ENCODE assay signal across 29 cellular contexts in the genomic region with DNA sequence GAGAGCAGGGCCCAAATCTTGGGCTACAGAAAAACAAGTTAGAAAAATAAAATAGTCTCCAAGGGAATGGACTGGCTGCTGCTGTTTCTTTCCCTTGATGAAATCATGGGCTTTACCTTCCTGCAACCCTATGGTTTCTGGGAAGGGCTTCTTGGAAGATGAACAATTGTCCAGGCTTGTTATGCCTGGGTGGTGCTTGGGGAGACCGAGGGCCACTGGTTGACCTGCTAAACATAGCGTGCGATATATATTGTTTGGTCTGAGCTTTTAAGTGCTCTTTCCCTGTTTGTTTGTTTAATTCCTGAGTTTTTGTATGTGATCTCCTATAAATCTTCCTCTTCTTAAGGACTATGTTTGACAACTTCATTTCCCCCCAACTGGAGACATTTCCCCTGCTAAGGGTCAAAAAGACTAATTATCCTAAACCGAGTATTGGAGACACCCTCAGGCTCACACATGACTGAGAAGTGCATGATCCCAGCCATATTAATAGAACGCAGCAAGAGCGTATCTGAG. TPM values are rescaled to one million over a fixed set of nuclear protein-coding genes. Genes with fewer than 3 reads are reported as not detected.
"Had no signal": no experiment of that assay in that cellular context is flagged by ENCODE, and none has a peak within 500 bp of the region (broad histone marks: within the 10 kb centered on the region; RNA-seq: fewer than 3 reads in every experiment).

No MANE protein-coding gene starts in this region.

- ATAC-seq: activated CD8-positive, alpha-beta memory T cell treated with anti-CD3 and anti-CD28 coated beads, Interleukin-2, amount 10 ng/mL, durations not matched to agents 7 days and 5 days; activated naive CD8-positive, alpha-beta T cell treated with anti-CD3 and anti-CD28 coated beads, Interleukin-2, amount 50 U/mL, for 24 hours; Panc1 had no signal

- H3K36me3 ChIP-seq: brain microvascular endothelial cell, cardiac muscle cell, WERI-Rb-1 had no signal

- H3K4me3 ChIP-seq: cardiac muscle cell, SK-N-MC had no signal

- DNase-seq: activated CD4-positive, alpha-beta memory T cell treated with anti-CD3 and anti-CD28 coated beads, Interleukin-2, amount 10 ng/mL, durations not matched to agents 7 days and 5 days; activated CD4-positive, alpha-beta T cell treated with anti-CD3 and anti-CD28 coated beads for 1 hour; activated CD4-positive, alpha-beta T cell treated with anti-CD3 and anti-CD28 coated beads for 48 hours; activated CD4-positive, CD25-positive, alpha-beta regulatory T cell; activated CD8-positive, alpha-beta memory T cell treated with anti-CD3 and anti-CD28 coated beads for 24 hours; activated CD8-positive, alpha-beta memory T cell treated with anti-CD3 and anti-CD28 coated beads, Interleukin-2, amount 10 ng/mL, durations not matched to agents 7 days and 5 days; activated CD8-positive, alpha-beta memory T cell treated with anti-CD3 and anti-CD28 coated beads, Interleukin-2, amount 50 U/mL, for 48 hours; activated effector memory CD4-positive, alpha-beta T cell treated with Interleukin-2 at 50 U/mL for 16 hours; activated naive CD4-positive, alpha-beta T cell treated with anti-CD3 and anti-CD28 coated beads, Interleukin-2, amount 10 ng/mL, durations not matched to agents 7 days and 5 days; activated naive CD8-positive, alpha-beta T cell treated with anti-CD3 and anti-CD28 coated beads, Interleukin-2, amount 50 U/mL, for 24 hours; activated T-cell treated with anti-CD3 and anti-CD28 coated beads, Interleukin-2, amount 50 U/mL, for 48 hours; anterior cingulate cortex; brain microvascular endothelial cell; Karpas-422; KBM-7; NCI-H1105; NCI-H1417 treated with DMSO at 0.1 percent for 48 hours; NCI-H187 treated with DMSO at 0.1 percent for 48 hours; NCI-H2081; NCI-H524 treated with DMSO at 0.1 percent for 48 hours; T1000; WERI-Rb-1 had no signal

- H3K27me3 ChIP-seq: brain microvascular endothelial cell had no signal

RNA-seq across cellular contexts. Expression of gene NKX2-3, which starts 49.6 kb away (rescaled TPM):
- total RNA-seq: activated CD4-positive, alpha-beta memory T cell treated with anti-CD3 and anti-CD28 coated beads, Interleukin-2, amount 10 ng/mL, durations not matched to agents 7 days and 5 days; activated CD8-positive, alpha-beta memory T cell treated with anti-CD3 and anti-CD28 coated beads, Interleukin-2, amount 10 ng/mL, durations not matched to agents 7 days and 5 days; cardiac muscle cell; MCF 10A; RPMI7951; T-helper 1 cell treated with Interleukin-12 subunit alpha and Interleukin-12 subunit beta and Interleukin-4 antibody, amounts not matched to agents 30 ng/mL and 1 ng/mL, for 36 hours; T-helper 2 cell treated with Interferon-gamma antibody and Interleukin-4, amounts not matched to agents 100 ng/mL and 5 ng/mL, for 36 hours had no signal
